ENCODE assay signal across 8 cellular contexts in genomic region chr17:74202879-74203432, GRCh38. TPM values are rescaled to one million over a fixed set of nuclear protein-coding genes. Genes with fewer than 3 reads are reported as not detected.
A peak's percentile ranks its signal among the peaks of the same experiment; 100 is the strongest.
DNase-seq lines count a peak whose midpoint lies in the region; ATAC-seq and TF ChIP-seq lines count a peak whose summit lies in the region.

No MANE protein-coding gene starts in this region.

- H3K4me3 ChIP-seq in SK-N-SH (ENCODE audit: low read depth in 2 of 2, low read length in 1 of 2): peak overlapping the region; percentile 72 to 99
- H3K4me3 ChIP-seq in fibroblast of villous mesenchyme (ENCODE audit: low read depth, low read length): peak overlapping the region; percentile 87
- H3K4me3 ChIP-seq in stomach: peak overlapping the region; percentile 63 to 97 (median 92)
- H3K4me3 ChIP-seq in Peyer's patch: peak overlapping the region in 2 of 4 donors; percentile 90 to 91

- H3K4me1 Mint-ChIP-seq in activated CD4-positive, alpha-beta T cell treated with anti-CD3 and anti-CD28 coated beads for 36 hours: peaks cover 38% of the 10 kb centered on the region

- H3K27me3 ChIP-seq in SK-N-SH (ENCODE audit: insufficient read depth): 0 out of 2 replicates have a peak, but pooled peaks cover 1% of the 10 kb centered on the region
- H3K27me3 ChIP-seq in stomach: peaks cover 0 to 44% (median 8%) of the 10 kb centered on the region in 3 donors
- no peaks in the 10 kb centered on the region for H3K27me3 ChIP-seq in Peyer's patch

- CTCF ChIA-PET in activated CD4-positive, alpha-beta T cell treated with anti-CD3 and anti-CD28 coated beads for 36 hours (lab: Charles Lee): interaction anchor here (0.6 to 6.4 kb wide), 5 partner anchors 10 to 980 kb away, joined by 3 to 54 read pairs (median 4); partner anchors contain the start of gene TTYH2
- CTCF ChIA-PET in SK-N-SH (lab: Yijun Ruan, JAX): interaction anchor here (0.6 to 9.1 kb wide), 20 partner anchors 8 to 966 kb away, joined by 3 to 284 read pairs (median 4); partner anchors contain the start of gene TTYH2

- peaks cover 40% of the 10 kb centered on the region for H3K36me3 Mint-ChIP-seq in activated CD4-positive, alpha-beta T cell treated with anti-CD3 and anti-CD28 coated beads for 36 hours (ENCODE audit: low read depth)

- H3K9me3 Mint-ChIP-seq in activated CD4-positive, alpha-beta T cell treated with anti-CD3 and anti-CD28 coated beads for 36 hours (ENCODE audit: low read depth): no peaks in the 10 kb centered on the region

- peaks cover 13% of the 10 kb centered on the region for H3K27me3 Mint-ChIP-seq in activated CD4-positive, alpha-beta T cell treated with anti-CD3 and anti-CD28 coated beads for 36 hours

- H3K9ac ChIP-seq in SK-N-SH: no peak overlapping the region

- no peak for DNase-seq in activated CD4-positive, alpha-beta T cell treated with anti-CD3 and anti-CD28 coated beads for 36 hours
- no peak for DNase-seq in activated CD4-positive, alpha-beta T cell treated with anti-CD3 and anti-CD28 coated beads for 1 hour
- DNase-seq in SK-N-SH (no peak), fibroblast of villous mesenchyme (ENCODE audit: low read depth) (no peak), stomach (no peak), Peyer's patch (no peak)

- intact Hi-C loops in activated CD4-positive, alpha-beta T cell treated with anti-CD3 and anti-CD28 coated beads for 36 hours (cut with DNase I, micrococcal nuclease): loop anchor here in 1 of 2 experiments (1.0 to 5.0 kb wide), 7 partner anchors 10 to 971 kb away; partner anchors contain the start of genes FDXR, NHERF1 and TTYH2
- intact Hi-C loops in stomach (cut with DNase I; ENCODE audit: low total_unique reads): loop anchor here (5.0 kb wide), 1 partner anchor 164 kb away; the partner anchor contains the start of gene GPR142

- peaks cover 38% of the 10 kb centered on the region for H4K20me1 ChIP-seq in SK-N-SH (ENCODE audit: insufficient read depth)

- peak overlapping the region; percentile 89; the same call in 1 of the 2 replicates for H2AFZ ChIP-seq in SK-N-SH (ENCODE audit: low read depth)

- TF ChIP-seq CTCF in SK-N-SH (IDR thresholded peaks at IDR 0.05): no peak
- TF ChIP-seq CTCF in fibroblast of villous mesenchyme (IDR thresholded peaks at IDR 0.05; ENCODE audit: insufficient read depth, low read depth, low read length): no peak
- no peak for TF ChIP-seq CTCF in stomach (IDR thresholded peaks at IDR 0.05)
- no peak for TF ChIP-seq CTCF in Peyer's patch (IDR thresholded peaks at IDR 0.05)

- TF ChIP-seq EP300 in SK-N-SH (IDR thresholded peaks at IDR 0.05; ENCODE audit: borderline replicate concordance in 1 of 2, low read depth in 1 of 2, low read length in 1 of 2) (no peak), stomach (IDR thresholded peaks at IDR 0.05) (no peak)

- peaks cover 22 to 29% of the 10 kb centered on the region in 2 experiments for H3K4me1 ChIP-seq in SK-N-SH (ENCODE audit: control insufficient read depth in 1 of 2, insufficient read depth in 2 of 2, low read depth in 1 of 2, low read length in 1 of 2)
- H3K4me1 ChIP-seq in stomach: peaks cover 33 to 56% (median 49%) of the 10 kb centered on the region in 4 donors
- peaks cover 0 to 63% (median 17%) of the 10 kb centered on the region in 4 donors for H3K4me1 ChIP-seq in Peyer's patch

- H3K4me3 Mint-ChIP-seq in activated CD4-positive, alpha-beta T cell treated with anti-CD3 and anti-CD28 coated beads for 36 hours: peak overlapping the region; percentile 100

- H3K4me2 ChIP-seq in SK-N-SH: peak overlapping the region; percentile 93

- H3K9me3 ChIP-seq in SK-N-SH (no peaks in the 10 kb centered on the region), stomach (no peaks in the 10 kb centered on the region), Peyer's patch (no peaks in the 10 kb centered on the region)

- peak overlapping the region; percentile 100 for H3K27ac Mint-ChIP-seq in activated CD4-positive, alpha-beta T cell treated with anti-CD3 and anti-CD28 coated beads for 36 hours

- TF ChIP-seq RAD21 in SK-N-SH (IDR thresholded peaks at IDR 0.05; ENCODE audit: low read length): no peak

- H3K79me2 ChIP-seq in SK-N-SH (ENCODE audit: insufficient read depth): peaks cover 45% of the 10 kb centered on the region

- ATAC-seq in activated CD4-positive, alpha-beta T cell treated with anti-CD3 and anti-CD28 coated beads for 36 hours: no peak
- ATAC-seq in HG03097 (IDR thresholded peaks at IDR 0.05; ENCODE audit: low FRiP score, unreplicated experiment) (no peak), HG03460 (IDR thresholded peaks at IDR 0.05; ENCODE audit: unreplicated experiment) (no peak)

- H3F3A ChIP-seq in SK-N-SH (replicated peaks; ENCODE audit: insufficient read depth): peaks cover 26% of the 10 kb centered on the region

- TF ChIP-seq POLR2A in stomach (IDR thresholded peaks at IDR 0.05): no peak
- no peak for TF ChIP-seq POLR2A in Peyer's patch (IDR thresholded peaks at IDR 0.05)

- POLR2A ChIA-PET in activated CD4-positive, alpha-beta T cell treated with anti-CD3 and anti-CD28 coated beads for 36 hours (lab: Charles Lee): interaction anchor here (1.0 to 1.5 kb wide), 3 partner anchors 10 to 191 kb away, joined by 3 to 6 read pairs (median 3); partner anchors contain the start of gene TTYH2
- POLR2A ChIA-PET in SK-N-SH (lab: Yijun Ruan, JAX): interaction anchor here (0.6 to 1.5 kb wide), 12 partner anchors 9 to 452 kb away, joined by 3 to 7 read pairs (median 3); partner anchors contain the start of gene TTYH2

- H3K27ac ChIP-seq in SK-N-SH (ENCODE audit: low read depth in 2 of 2, low read length in 1 of 2) (no peak overlapping the region; a peak in 1 of 4 replicates), stomach (no peak overlapping the region), Peyer's patch (no peak overlapping the region)

- H3K9me2 ChIP-seq in SK-N-SH: no peaks in the 10 kb centered on the region

- H3K36me3 ChIP-seq in SK-N-SH (replicated peaks in 1 of 2; ENCODE audit: control insufficient read depth in 1 of 2, insufficient read depth in 2 of 2, low read length in 1 of 2) (peaks cover 15 to 39% of the 10 kb centered on the region in 2 experiments), stomach (peaks cover 26 to 34% (median 32%) of the 10 kb centered on the region in 4 donors), Peyer's patch (peaks cover 0 to 23% (median 0%) of the 10 kb centered on the region in 3 donors)

- 41% methylated on average over 19 of the region's 19 CpGs for WGBS in SK-N-SH (ENCODE audit: low lambda C conversion rate)
- WGBS in stomach, 5 donors: 27 to 44% (median 35%) methylated on average over 17 to 19 of the region's 19 CpGs

TF ChIP-seq in SK-N-SH, 30 proteins besides CTCF, POLR2A, EP300 and RAD21:
- TF ChIP-seq RXRA (IDR thresholded peaks at IDR 0.05; ENCODE audit: borderline replicate concordance, low read depth) (no peak), GATA2 (CRISPR knock-in tag; IDR thresholded peaks at IDR 0.05) (no peak), RFX5 (IDR thresholded peaks at IDR 0.05; ENCODE audit: low read length) (no peak), GABPA (IDR thresholded peaks at IDR 0.05; ENCODE audit: low read depth) (no peak)

RNA-seq across cellular contexts. Expression of gene RPL38, which starts 0.5 kb away (rescaled TPM):
- 1,000 to 10,000 TPM; 1,648 to 1,818 TPM for total RNA-seq in activated CD4-positive, alpha-beta T cell treated with anti-CD3 and anti-CD28 coated beads for 36 hours
- polyA plus RNA-seq in SK-N-SH (2012; rRNA removed): 816 and 4,154 TPM in 2 replicates
- polyA plus RNA-seq in SK-N-SH (2012; cell fraction: cytosol; rRNA removed): 2,004 and 5,521 TPM in 2 replicates
- 1,163 and 1,372 TPM in 2 replicates for polyA plus RNA-seq in SK-N-SH (2012; cell fraction: nucleus; rRNA removed)
- 649 and 860 TPM in 2 replicates for total RNA-seq in fibroblast of villous mesenchyme
- total RNA-seq in stomach: 1,000 to 10,000 TPM in 1 of 5 donors, 100 to 1,000 TPM in 3, 10 to 100 TPM in 1; 37.7 to 1,270 (median 232) TPM
- 1,000 to 10,000 TPM; 1,436 to 1,839 (median 1,751) TPM for polyA plus RNA-seq in stomach
- 100 to 1,000 TPM; 222 to 392 (median 289) TPM for total RNA-seq in Peyer's patch

RNA-seq across cellular contexts. Expression of gene TTYH2, which starts 10.4 kb away (rescaled TPM):
- total RNA-seq in activated CD4-positive, alpha-beta T cell treated with anti-CD3 and anti-CD28 coated beads for 36 hours: 1 to 10 TPM; 2.7 to 3.4 TPM
- polyA plus RNA-seq in SK-N-SH (2012; rRNA removed) (16.1 and 17.0 TPM in 2 replicates), stomach (1 to 10 TPM; 1.2 to 1.8 (median 1.3) TPM)
- 4.9 and 7.7 TPM in 2 replicates for polyA plus RNA-seq in SK-N-SH (2012; cell fraction: cytosol; rRNA removed)
- polyA plus RNA-seq in SK-N-SH (2012; cell fraction: nucleus; rRNA removed): 24.7 and 28.8 TPM in 2 replicates
- total RNA-seq in fibroblast of villous mesenchyme (1.3 TPM in 2 replicates), stomach (10 to 100 TPM in 1 of 5 donors, 1 to 10 TPM in 3, under 1 TPM in 1; 0.58 to 17.9 (median 2.8) TPM), Peyer's patch (10 to 100 TPM in 1 of 4 donors, 1 to 10 TPM in 3; 1.2 to 24.8 (median 3.1) TPM)
